Comparison of ENCODE assay signal across 8 cellular contexts in the genomic region with DNA sequence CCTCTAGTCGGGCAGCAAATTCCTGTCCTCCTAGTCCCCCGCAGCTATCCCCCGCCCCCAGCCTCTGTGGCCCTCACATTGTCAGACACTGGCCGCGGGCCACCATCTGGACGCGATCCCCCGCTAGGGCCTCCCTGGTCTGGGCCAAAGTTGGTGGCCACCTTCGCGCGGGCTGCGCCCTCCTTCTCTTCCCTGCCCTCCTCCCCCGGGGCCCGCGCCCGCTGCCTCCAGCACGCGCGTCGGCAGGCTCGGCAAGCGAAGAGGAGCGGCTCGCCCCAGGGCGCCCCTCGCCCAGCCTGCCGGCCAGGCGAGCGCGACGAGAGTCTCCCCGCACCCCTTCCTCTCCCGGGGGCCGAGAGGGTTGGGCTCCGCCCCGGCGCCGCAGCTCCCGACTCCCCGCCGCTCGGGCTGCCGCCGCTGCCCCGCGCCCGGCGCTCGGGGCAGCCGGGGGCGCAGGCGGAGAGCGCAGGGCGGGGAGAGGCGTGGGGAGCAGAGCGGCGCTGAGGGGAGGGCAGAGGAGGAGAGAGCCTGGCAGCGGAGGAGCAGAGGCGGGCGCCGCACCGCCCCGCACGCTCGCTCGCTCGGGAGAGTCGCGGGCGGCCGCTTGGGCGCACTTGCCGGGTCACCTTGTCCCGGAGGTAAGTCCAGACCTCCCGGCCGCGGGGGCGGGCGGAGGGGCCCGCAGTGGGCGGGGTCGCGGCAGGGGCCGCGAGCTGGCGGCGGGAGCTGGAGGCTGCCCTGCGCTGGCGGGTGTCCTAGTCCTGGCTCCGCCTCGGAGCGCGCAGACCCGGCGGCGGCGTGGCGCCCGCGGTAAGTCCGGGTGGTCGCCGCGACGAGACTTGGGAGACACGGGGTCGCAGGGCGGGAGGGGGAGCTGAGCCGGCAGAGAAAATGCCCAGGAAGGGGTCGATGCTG.
DNase-seq lines count a peak whose midpoint lies in the region; ATAC-seq and TF ChIP-seq lines count a peak whose summit lies in the region.

A gene (plus strand): TSS at position 514 of the 915 bp plus-strand sequence. CDS start 73,469 bp downstream, outside the sequence.

- peak within 1 kb of the TSS; percentile 22 to 32 for H3K4me3 ChIP-seq in foreskin fibroblast (ENCODE audit: low read depth in 1 of 2, low read length in 2 of 2)

- TF ChIP-seq CTCF in foreskin fibroblast (IDR thresholded peaks at IDR 0.05; ENCODE audit: low read depth, low read length), result no peak

- peak; percentile 21 for DNase-seq in AG08396 (ENCODE audit: low spot score)
- DNase-seq in NCI-H345 (lab: John Stamatoyannopoulos, UW), result peak; percentile 75
- DNase-seq in foreskin fibroblast, result peak in 1 of 2 donors; percentile 40
- DNase-seq in nucleus accumbens (lab: John Stamatoyannopoulos, UW), result peak in 49 of 56 donors; percentile 27 to 85 (median 64)
- DNase-seq in GOT3 (lab: John Stamatoyannopoulos, UW), result no peak
- DNase-seq in SW 1271 (lab: John Stamatoyannopoulos, UW), result no peak
- no peak for DNase-seq in AML-193 (lab: John Stamatoyannopoulos, UW)

- ATAC-seq in GM18868 (IDR thresholded peaks at IDR 0.05; ENCODE audit: unreplicated experiment), result no peak

Comparison
In these comparisons a context has a peak if more than half of its experiments do, and no peak if none do; other contexts are left out.
1. DNase-seq: peak in AG08396 (single experiment), NCI-H345 (single experiment) and nucleus accumbens (49 of 56); none in GOT3 (single experiment), SW 1271 (0 of 2) and AML-193 (0 of 2).